ENCODE assay signal across 11 cellular contexts in the genomic region with DNA sequence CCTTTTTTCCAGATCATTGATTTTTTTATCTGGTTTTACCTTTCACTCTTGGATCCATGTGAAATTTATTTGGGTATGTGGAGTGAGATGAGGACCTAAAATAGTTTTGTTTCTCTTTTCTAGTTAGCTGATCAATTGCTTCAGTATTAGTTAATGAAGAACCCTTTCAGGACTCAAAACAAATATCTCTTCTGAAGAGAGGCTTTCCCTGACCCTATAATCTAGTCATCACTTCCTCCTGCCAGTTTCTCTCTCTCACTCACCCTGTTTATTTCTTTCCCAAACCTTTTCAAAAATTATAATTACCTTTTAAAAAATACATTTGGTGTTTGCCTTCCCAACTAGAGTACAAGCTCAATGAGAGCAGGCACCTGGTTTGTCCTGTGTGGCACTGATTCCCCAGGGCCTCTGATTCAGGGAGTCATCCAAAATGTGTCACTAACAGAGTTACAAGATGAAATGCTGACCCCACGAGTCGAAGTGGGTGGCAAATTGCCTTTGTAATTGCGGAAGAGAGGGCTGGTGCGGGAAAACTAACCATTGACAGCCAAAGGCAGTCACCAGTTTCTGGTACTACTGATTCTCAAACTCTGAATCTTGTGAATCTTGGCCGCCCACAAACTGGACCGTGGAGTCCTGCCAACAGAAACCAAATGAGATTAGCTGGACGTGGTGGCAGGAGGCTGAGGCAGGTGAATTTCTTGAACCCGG. TPM values are rescaled to one million over a fixed set of nuclear protein-coding genes. Genes with fewer than 3 reads are reported as not detected.
A peak's percentile ranks its signal among the peaks of the same experiment; 100 is the strongest.
DNase-seq lines count a peak whose midpoint lies in the region; ATAC-seq and TF ChIP-seq lines count a peak whose summit lies in the region.
"Had no signal": no experiment of that assay in that cellular context is flagged by ENCODE, and none has a peak within 500 bp of the region (broad histone marks: within the 10 kb centered on the region; RNA-seq: fewer than 3 reads in every experiment).

No MANE protein-coding gene starts in this region.

- no peak for TF ChIP-seq POLR2A in uterus (IDR thresholded peaks at IDR 0.05)

- intact Hi-C loops in Right ventricle myocardium superior (cut with DNase I): loop anchor here (5.0 kb wide), 1 partner anchor 163 kb away; a partner anchor contains a TSS
- intact Hi-C loops in cardiac septum (cut with DNase I): no loop called here
- intact Hi-C loops in uterus (cut with DNase I; ENCODE audit: low total_unique reads): no loop called here

- no peak for TF ChIP-seq CTCF in uterus (IDR thresholded peaks at IDR 0.05)

- H3K27me3 ChIP-seq in mononuclear cell (ENCODE audit: insufficient read depth, low read length) (no peaks in the 10 kb centered on the region), uterus (no peaks in the 10 kb centered on the region)

- H3K36me3 ChIP-seq in uterus: no peaks in the 10 kb centered on the region

- H3K27ac ChIP-seq in caudate nucleus (ENCODE audit: low read depth, low read length) (peak overlapping the region; percentile 61), uterus (peak overlapping the region; percentile 94 to 99)

- ATAC-seq in Right ventricle myocardium superior (ENCODE audit: poor library complexity): no peak
- no peak for ATAC-seq in HG03521 (IDR thresholded peaks at IDR 0.05; ENCODE audit: unreplicated experiment)
- ATAC-seq: WTC11 had no signal

- H3K9me3 ChIP-seq in mononuclear cell (ENCODE audit: low read depth, low read length): peaks cover 4% of the 10 kb centered on the region
- no peaks in the 10 kb centered on the region for H3K9me3 ChIP-seq in uterus

- DNase-seq in Right ventricle myocardium superior (peak; percentile 41), cardiac septum (ENCODE audit: low spot score) (no peak), caudate nucleus (lab: John Stamatoyannopoulos, UW) (no peak), uterus (no peak), AML-193 (lab: John Stamatoyannopoulos, UW) (no peak)
- DNase-seq in stimulated activated CD4-positive, alpha-beta T cell treated with anti-CD3 and anti-CD28 coated beads, Interleukin-2, amount 100 ng/mL, for 24 hours: no peak
- DNase-seq: kidney glomerular epithelial cell; stimulated activated CD8-positive, alpha-beta memory T cell treated with anti-CD3 and anti-CD28 coated beads, Interleukin-4, amount 100 ng/mL, for 48 hours had no signal

- H3K4me1 ChIP-seq in mononuclear cell (ENCODE audit: insufficient read depth, low read length) (peaks cover 46% of the 10 kb centered on the region), uterus (no peaks in the 10 kb centered on the region)

- H3K4me3 ChIP-seq in mononuclear cell (ENCODE audit: low read length) (peak overlapping the region; percentile 16), uterus (no peak overlapping the region)

RNA-seq across cellular contexts. Expression of a gene that starts 2.4 kb away (rescaled TPM):
- total RNA-seq in Right ventricle myocardium superior (22.8 TPM), cardiac septum (15.2 TPM), mononuclear cell (51.4 TPM), uterus (10 to 100 TPM in 3 of 4 donors, 1 to 10 TPM in 1; 5.9 to 30.0 (median 17.9) TPM)
- total RNA-seq: WTC11 had no signal

RNA-seq across cellular contexts. Expression of a gene that starts 20.3 kb away (rescaled TPM):
- total RNA-seq in Right ventricle myocardium superior: 28.9 TPM
- total RNA-seq in cardiac septum: 24.0 TPM
- 24.8 TPM for total RNA-seq in mononuclear cell
- total RNA-seq in uterus: 10 to 100 TPM in 3 of 4 donors, 1 to 10 TPM in 1; 4.1 to 47.4 (median 27.7) TPM
